8 cellular contexts compared by ENCODE assay signal in genomic region chr6:23752414-23752813, GRCh38.
"Had no signal": no experiment of that assay in that cellular context is flagged by ENCODE, and none has a peak within 500 bp of the region (broad histone marks: within the 10 kb centered on the region; RNA-seq: fewer than 3 reads in every experiment).

No MANE protein-coding gene starts in this region.

- DNase-seq: GDM1, GF-D8 had no signal

- ATAC-seq: GM12878 had no signal

- H3K4me3 ChIP-seq: GM12878 had no signal

- FAIRE-seq: G401.6, GM12878, GM12891, GM12892, GM18507, GM19239 had no signal
